Comparison of ENCODE assay signal across 10 cellular contexts in the genomic region with DNA sequence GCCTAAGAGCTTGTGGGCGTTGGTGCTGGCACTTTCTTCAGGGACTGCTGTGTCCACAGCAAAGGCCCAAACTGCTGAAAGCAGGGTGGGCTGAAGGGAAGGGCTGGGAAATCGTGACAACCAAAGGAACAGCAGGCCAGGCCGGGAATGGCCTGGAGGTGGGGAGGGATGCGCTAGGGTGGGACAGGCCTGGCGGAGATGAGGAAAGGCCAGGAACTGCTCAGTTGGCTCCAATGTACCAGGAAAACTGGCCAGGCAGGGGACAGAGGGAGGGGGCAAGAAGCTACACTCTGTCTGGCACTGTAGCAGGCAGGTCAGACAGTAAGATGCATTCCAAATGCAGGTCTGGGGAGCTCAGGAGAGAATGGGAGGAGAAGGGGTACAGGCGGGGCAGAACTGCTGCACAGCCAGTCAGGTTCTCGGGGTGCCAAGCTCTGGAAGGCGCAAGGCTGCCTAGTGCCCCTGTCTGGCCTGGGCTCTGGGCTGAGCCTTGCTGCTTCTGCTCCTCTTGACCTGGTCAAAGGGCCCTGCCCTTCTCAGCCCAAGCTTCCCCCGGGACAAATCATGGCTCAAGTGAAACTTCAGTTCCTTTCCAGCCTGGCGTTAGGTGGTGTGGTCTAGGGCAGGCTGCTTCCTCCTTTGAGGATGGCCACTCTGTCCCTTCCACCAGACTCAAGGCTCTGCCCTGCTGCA. TPM values are rescaled to one million over a fixed set of nuclear protein-coding genes. Genes with fewer than 3 reads are reported as not detected.
DNase-seq lines count a peak whose midpoint lies in the region; ATAC-seq and TF ChIP-seq lines count a peak whose summit lies in the region.
"Had no signal": no experiment of that assay in that cellular context is flagged by ENCODE, and none has a peak within 500 bp of the region (broad histone marks: within the 10 kb centered on the region; RNA-seq: fewer than 3 reads in every experiment).

No MANE protein-coding gene starts in this region.

- H3K36me3 Mint-ChIP-seq in T-helper 2 cell treated with Interferon-gamma antibody and Interleukin-4, amounts not matched to agents 5 μg/mL and 100 μg/mL, for 36 hours (ENCODE audit: low read depth) = peaks cover 13% of the 10 kb centered on the region
- peaks cover 8% of the 10 kb centered on the region for H3K36me3 Mint-ChIP-seq in activated CD8-positive, alpha-beta T cell treated with anti-CD3 and anti-CD28 coated beads, Interleukin-2, amount 10 ng/mL, durations not matched to agents 7 days and 5 days (ENCODE audit: low read depth)

- TF ChIP-seq CTCF in lower lobe of right lung (IDR thresholded peaks at IDR 0.05) (no peak), suprapubic skin (IDR thresholded peaks at IDR 0.05) (no peak), smooth muscle cell (IDR thresholded peaks at IDR 0.05; ENCODE audit: borderline replicate concordance, insufficient read depth, poor library complexity, severe bottlenecking) (no peak)

- POLR2A ChIA-PET in activated CD8-positive, alpha-beta T cell treated with anti-CD3 and anti-CD28 coated beads, Interleukin-2, amount 10 ng/mL, durations not matched to agents 7 days and 5 days (lab: Charles Lee) = interaction anchor here (1.0 to 4.9 kb wide), 4 partner anchors 8 to 214 kb away, joined by 4 to 32 read pairs (median 6); partner anchors contain the start of genes CDK12 and PGAP3

- H3K27me3 Mint-ChIP-seq in T-helper 2 cell treated with Interferon-gamma antibody and Interleukin-4, amounts not matched to agents 5 μg/mL and 100 μg/mL, for 36 hours (ENCODE audit: low read depth) = peaks cover 1% of the 10 kb centered on the region
- peaks cover 6% of the 10 kb centered on the region for H3K27me3 Mint-ChIP-seq in activated CD8-positive, alpha-beta T cell treated with anti-CD3 and anti-CD28 coated beads, Interleukin-2, amount 10 ng/mL, durations not matched to agents 7 days and 5 days (ENCODE audit: low read depth)

- peaks cover 3% of the 10 kb centered on the region for H3K36me3 ChIP-seq in lower lobe of right lung
- H3K36me3 ChIP-seq in suprapubic skin = peaks cover 4% of the 10 kb centered on the region
- H3K36me3 ChIP-seq in smooth muscle cell (ENCODE audit: low read depth) = no peaks in the 10 kb centered on the region

- H3K9ac ChIP-seq in smooth muscle cell (ENCODE audit: low read depth) = no peak overlapping the region
- H3K9ac ChIP-seq: SK-N-SH had no signal

- no peaks in the 10 kb centered on the region for H3K9me3 Mint-ChIP-seq in T-helper 2 cell treated with Interferon-gamma antibody and Interleukin-4, amounts not matched to agents 5 μg/mL and 100 μg/mL, for 36 hours
- H3K9me3 Mint-ChIP-seq in activated CD8-positive, alpha-beta T cell treated with anti-CD3 and anti-CD28 coated beads, Interleukin-2, amount 10 ng/mL, durations not matched to agents 7 days and 5 days (ENCODE audit: insufficient read depth) = no peaks in the 10 kb centered on the region

- intact Hi-C loops in lower lobe of right lung (cut with DNase I) = no loop called here

- no peaks in the 10 kb centered on the region for H3K9me3 ChIP-seq in lower lobe of right lung
- no peaks in the 10 kb centered on the region for H3K9me3 ChIP-seq in suprapubic skin
- H3K9me3 ChIP-seq in smooth muscle cell (replicated peaks; ENCODE audit: low read depth) = no peaks in the 10 kb centered on the region
- H3K9me3 ChIP-seq: SK-N-SH had no signal

- H4K20me1 ChIP-seq in smooth muscle cell (ENCODE audit: low read depth) = no peaks in the 10 kb centered on the region

- H3K4me1 ChIP-seq in lower lobe of right lung (peaks cover 46% of the 10 kb centered on the region), suprapubic skin (peaks cover 39% of the 10 kb centered on the region), smooth muscle cell (ENCODE audit: low read depth) (no peaks in the 10 kb centered on the region)

- H2AFZ ChIP-seq in smooth muscle cell (ENCODE audit: low read depth) = no peak overlapping the region

- H3F3A ChIP-seq in smooth muscle cell (ENCODE audit: low read depth) = no peaks in the 10 kb centered on the region

- no peak for ATAC-seq in activated CD8-positive, alpha-beta T cell treated with anti-CD3 and anti-CD28 coated beads, Interleukin-2, amount 10 ng/mL, durations not matched to agents 7 days and 5 days
- ATAC-seq in lower lobe of right lung = no peak

- H3K4me1 Mint-ChIP-seq in T-helper 2 cell treated with Interferon-gamma antibody and Interleukin-4, amounts not matched to agents 5 μg/mL and 100 μg/mL, for 36 hours (ENCODE audit: low read depth) = peaks cover 47% of the 10 kb centered on the region
- peaks cover 58% of the 10 kb centered on the region for H3K4me1 Mint-ChIP-seq in activated CD8-positive, alpha-beta T cell treated with anti-CD3 and anti-CD28 coated beads, Interleukin-2, amount 10 ng/mL, durations not matched to agents 7 days and 5 days (ENCODE audit: low read depth)

- peak overlapping the region; percentile 43 for H3K4me3 Mint-ChIP-seq in T-helper 2 cell treated with Interferon-gamma antibody and Interleukin-4, amounts not matched to agents 5 μg/mL and 100 μg/mL, for 36 hours
- no peak overlapping the region for H3K4me3 Mint-ChIP-seq in activated CD8-positive, alpha-beta T cell treated with anti-CD3 and anti-CD28 coated beads, Interleukin-2, amount 10 ng/mL, durations not matched to agents 7 days and 5 days

- TF ChIP-seq POLR2A in suprapubic skin (IDR thresholded peaks at IDR 0.05) = no peak

- H3K27ac ChIP-seq in lower lobe of right lung (peak overlapping the region; percentile 60), suprapubic skin (peak overlapping the region; percentile 73), smooth muscle cell (ENCODE audit: low read depth) (no peak overlapping the region)

- WGBS in suprapubic skin = 56% methylated on average over 9 of the region's 10 CpGs
- 81% methylated on average over 9 of the region's 10 CpGs for WGBS in smooth muscle cell (ENCODE audit: low lambda C conversion rate)

- TF ChIP-seq EP300 in suprapubic skin (IDR thresholded peaks at IDR 0.05) = no peak

- peaks cover under 1% of the 10 kb centered on the region for H3K27me3 ChIP-seq in lower lobe of right lung (ENCODE audit: low read depth)
- H3K27me3 ChIP-seq in suprapubic skin = peaks cover 3% of the 10 kb centered on the region
- H3K27me3 ChIP-seq in smooth muscle cell (ENCODE audit: low read depth) = peaks cover 10% of the 10 kb centered on the region

- no peak overlapping the region for H3K4me2 ChIP-seq in smooth muscle cell
- H3K4me2 ChIP-seq: SK-N-SH had no signal

- CTCF ChIA-PET in activated CD8-positive, alpha-beta T cell treated with anti-CD3 and anti-CD28 coated beads, Interleukin-2, amount 10 ng/mL, durations not matched to agents 7 days and 5 days (lab: Charles Lee) = interaction anchor here (1.2 to 13.7 kb wide), 6 partner anchors 12 to 78 kb away, joined by 4 to 195 read pairs (median 10); partner anchors contain the start of genes MIEN1 and PGAP3

- H3K4me3 ChIP-seq in lower lobe of right lung = no peak overlapping the region
- no peak overlapping the region for H3K4me3 ChIP-seq in suprapubic skin
- H3K4me3 ChIP-seq in smooth muscle cell = no peak overlapping the region

- H3K79me2 ChIP-seq in smooth muscle cell (ENCODE audit: low read depth) = no peaks in the 10 kb centered on the region

- H3K27ac Mint-ChIP-seq in T-helper 2 cell treated with Interferon-gamma antibody and Interleukin-4, amounts not matched to agents 5 μg/mL and 100 μg/mL, for 36 hours = peak overlapping the region; percentile 79
- H3K27ac Mint-ChIP-seq in activated CD8-positive, alpha-beta T cell treated with anti-CD3 and anti-CD28 coated beads, Interleukin-2, amount 10 ng/mL, durations not matched to agents 7 days and 5 days = peak overlapping the region; percentile 87

- no peak for DNase-seq in T-helper 2 cell treated with Interferon-gamma antibody and Interleukin-4, amounts not matched to agents 5 μg/mL and 100 μg/mL, for 36 hours (ENCODE audit: low spot score)
- no peak for DNase-seq in T-helper 2 cell
- DNase-seq in activated CD8-positive, alpha-beta T cell treated with anti-CD3 and anti-CD28 coated beads, Interleukin-2, amount 10 ng/mL, durations not matched to agents 7 days and 5 days = no peak
- no peak for DNase-seq in lower lobe of right lung
- DNase-seq in suprapubic skin (ENCODE audit: low spot score in 2 of 2) = no peak
- DNase-seq in smooth muscle cell (lab: John Stamatoyannopoulos, UW; ENCODE audit: unreplicated experiment) = no peak
- DNase-seq in NOMO-1 (lab: John Stamatoyannopoulos, UW; ENCODE audit: unreplicated experiment in 2 of 2) = no peak
- DNase-seq in DMS53 (lab: John Stamatoyannopoulos, UW) = no peak
- DNase-seq: SK-N-SH had no signal

RNA-seq across cellular contexts. Expression of gene PNMT, which starts 7.3 kb away (rescaled TPM):
- not detected for total RNA-seq in activated CD8-positive, alpha-beta T cell treated with anti-CD3 and anti-CD28 coated beads, Interleukin-2, amount 10 ng/mL, durations not matched to agents 7 days and 5 days
- 3.9 TPM for total RNA-seq in lower lobe of right lung
- 1 to 10 TPM in 2 of 4 donors, under 1 TPM in 2; 0.53 to 1.6 (median 1.1) TPM for total RNA-seq in suprapubic skin
- not detected in 2 replicates for total RNA-seq in smooth muscle cell
- 0.23 and 1.3 TPM in 2 replicates for polyA plus RNA-seq in smooth muscle cell
- total RNA-seq: A172 had no signal

RNA-seq across cellular contexts. Expression of gene TCAP, which starts 10.4 kb away (rescaled TPM):
- total RNA-seq in activated CD8-positive, alpha-beta T cell treated with anti-CD3 and anti-CD28 coated beads, Interleukin-2, amount 10 ng/mL, durations not matched to agents 7 days and 5 days = 1 to 10 TPM; 1.3 to 1.8 TPM
- 3.7 TPM for total RNA-seq in lower lobe of right lung
- 1 to 10 TPM in 2 of 4 donors, under 1 TPM in 1, not detected in 1; 0.57 to 2.4 (median 1.1) TPM for total RNA-seq in suprapubic skin
- 1.1 TPM in 1 of 2 replicates, not detected in the other for total RNA-seq in smooth muscle cell
- polyA plus RNA-seq in smooth muscle cell = 0.41 and 0.69 TPM in 2 replicates

RNA-seq across cellular contexts. Expression of gene PGAP3, which starts 12.3 kb away (rescaled TPM):
- 10 to 100 TPM; 12.3 to 14.7 TPM for total RNA-seq in activated CD8-positive, alpha-beta T cell treated with anti-CD3 and anti-CD28 coated beads, Interleukin-2, amount 10 ng/mL, durations not matched to agents 7 days and 5 days
- total RNA-seq in lower lobe of right lung (20.7 TPM), suprapubic skin (10 to 100 TPM; 25.7 to 41.5 (median 32.7) TPM), smooth muscle cell (16.5 and 19.4 TPM in 2 replicates)
- 19.1 and 26.4 TPM in 2 replicates for polyA plus RNA-seq in smooth muscle cell

RNA-seq across cellular contexts. Expression of gene ERBB2, which starts 24.3 kb away (rescaled TPM):
- total RNA-seq in activated CD8-positive, alpha-beta T cell treated with anti-CD3 and anti-CD28 coated beads, Interleukin-2, amount 10 ng/mL, durations not matched to agents 7 days and 5 days = 1 to 10 TPM; 2.1 to 3.0 TPM
- total RNA-seq in lower lobe of right lung (96.1 TPM), suprapubic skin (100 to 1,000 TPM; 144 to 192 (median 173) TPM), smooth muscle cell (44.5 and 49.4 TPM in 2 replicates)
- polyA plus RNA-seq in smooth muscle cell = 53.6 and 56.1 TPM in 2 replicates

RNA-seq across cellular contexts. Expression of gene STARD3, which starts 38.6 kb away (rescaled TPM):
- 10 to 100 TPM; 69.0 to 72.1 TPM for total RNA-seq in activated CD8-positive, alpha-beta T cell treated with anti-CD3 and anti-CD28 coated beads, Interleukin-2, amount 10 ng/mL, durations not matched to agents 7 days and 5 days
- total RNA-seq in lower lobe of right lung (76.6 TPM), suprapubic skin (100 to 1,000 TPM in 2 of 4 donors, 10 to 100 TPM in 2; 51.7 to 156 (median 83.9) TPM), smooth muscle cell (33.7 and 37.5 TPM in 2 replicates)
- 53.3 and 61.8 TPM in 2 replicates for polyA plus RNA-seq in smooth muscle cell
